9 cellular contexts compared by ENCODE assay signal in the genomic region with DNA sequence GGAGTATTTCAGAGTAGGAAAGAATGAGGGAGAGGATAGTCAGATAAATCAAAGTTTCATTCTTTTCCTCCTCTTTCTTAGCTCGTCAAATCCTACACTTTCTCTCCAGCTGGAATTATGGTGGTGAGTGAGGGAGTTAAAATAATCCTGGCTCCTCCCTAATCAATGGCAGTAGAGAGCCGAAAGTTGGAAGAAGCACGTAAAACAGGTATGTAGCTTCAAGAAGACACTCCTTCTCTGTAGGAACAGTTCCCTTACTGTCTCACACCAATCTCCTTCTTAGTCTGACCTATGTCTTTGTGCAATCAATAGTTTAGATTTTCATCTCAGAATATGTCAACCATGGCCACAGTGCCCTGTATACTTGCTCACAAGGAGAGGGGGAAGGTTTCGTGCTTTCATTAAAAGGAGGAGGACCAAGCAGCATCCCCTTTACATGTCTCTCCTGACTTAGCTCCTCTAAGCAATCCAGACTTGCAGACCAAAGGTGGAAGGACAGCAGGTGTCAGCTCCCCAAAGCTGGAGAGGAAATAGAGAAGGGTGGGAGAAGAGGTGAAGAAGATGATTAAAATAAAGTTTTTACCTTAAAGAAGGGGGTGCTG. TPM values are rescaled to one million over a fixed set of nuclear protein-coding genes. Genes with fewer than 3 reads are reported as not detected.
DNase-seq lines count a peak whose midpoint lies in the region; ATAC-seq, FAIRE-seq and TF ChIP-seq lines count a peak whose summit lies in the region.
"Had no signal": no experiment of that assay in that cellular context is flagged by ENCODE, and none has a peak within 500 bp of the region (broad histone marks: within the 10 kb centered on the region; RNA-seq: fewer than 3 reads in every experiment).

No MANE protein-coding gene starts in this region.

- peaks cover 58 to 87% (median 83%) of the 10 kb centered on the region in 7 donors for H3K4me1 Mint-ChIP-seq in naive thymus-derived CD4-positive, alpha-beta T cell

- no peaks in the 10 kb centered on the region; the same call in 1 of the 2 replicates for H4K20me1 ChIP-seq in BLaER1

- no peaks in the 10 kb centered on the region for H3K9me3 ChIP-seq in BLaER1
- no peaks in the 10 kb centered on the region for H3K9me3 ChIP-seq in naive thymus-derived CD4-positive, alpha-beta T cell (ENCODE audit: control insufficient read depth in 2 of 3, low read length in 3 of 3)

- intact Hi-C loops in naive thymus-derived CD4-positive, alpha-beta T cell (cut with micrococcal nuclease), result loop anchor here (1.0 to 10.0 kb wide), 7 partner anchors 27 to 739 kb away; partner anchors contain the start of genes APH1A (in 1 of the 2), CERS2 (in 1 of the 2), PSMD4 (in 1 of the 2) and TNFAIP8L2 (in 1 of the 2)

- H3K4me2 ChIP-seq in BLaER1, result peak overlapping the region; percentile 94

- FAIRE-seq in frontal cortex (lab: Jason Lieb, UNC), result no peak
- FAIRE-seq: islet of Langerhans had no signal

- peaks cover 75% of the 10 kb centered on the region for H3K4me1 ChIP-seq in BLaER1
- H3K4me1 ChIP-seq in naive thymus-derived CD4-positive, alpha-beta T cell (ENCODE audit: control insufficient read depth in 2 of 2, insufficient read depth in 2 of 2, low read length in 2 of 2), result peaks cover 39 to 55% of the 10 kb centered on the region in 2 donors

- ATAC-seq in naive thymus-derived CD4-positive, alpha-beta T cell, result no peak
- ATAC-seq in GM18519 (IDR thresholded peaks at IDR 0.05; ENCODE audit: low FRiP score, unreplicated experiment), result no peak
- ATAC-seq in GM21390 (IDR thresholded peaks at IDR 0.05; ENCODE audit: unreplicated experiment), result no peak
- no peak for ATAC-seq in HG02642 (IDR thresholded peaks at IDR 0.05; ENCODE audit: poor library complexity, unreplicated experiment)

- H3K9me3 Mint-ChIP-seq in naive thymus-derived CD4-positive, alpha-beta T cell, result no peaks in the 10 kb centered on the region

- no peaks in the 10 kb centered on the region for H3K27me3 ChIP-seq in BLaER1
- H3K27me3 ChIP-seq in naive thymus-derived CD4-positive, alpha-beta T cell (ENCODE audit: control insufficient read depth in 2 of 2, insufficient read depth in 2 of 2, low read length in 2 of 2), result no peaks in the 10 kb centered on the region

- H3K4me3 ChIP-seq in BLaER1, result peak overlapping the region; percentile 72
- peak overlapping the region; percentile 67 for H3K4me3 ChIP-seq in choroid plexus epithelial cell (ENCODE audit: low read depth, low read length)
- H3K4me3 ChIP-seq in naive thymus-derived CD4-positive, alpha-beta T cell (ENCODE audit: low read length), result peak overlapping the region; percentile 76

- H3K27me3 Mint-ChIP-seq in naive thymus-derived CD4-positive, alpha-beta T cell, result no peaks in the 10 kb centered on the region

- peaks cover 5 to 23% (median 11%) of the 10 kb centered on the region in 5 donors for H3K36me3 Mint-ChIP-seq in naive thymus-derived CD4-positive, alpha-beta T cell

- peaks cover 20% of the 10 kb centered on the region for H3K36me3 ChIP-seq in BLaER1
- H3K36me3 ChIP-seq in naive thymus-derived CD4-positive, alpha-beta T cell (ENCODE audit: control insufficient read depth in 2 of 3, insufficient read depth in 3 of 3, low read length in 3 of 3), result peaks cover 0 to 14% (median 5%) of the 10 kb centered on the region in 3 experiments

- CTCF ChIA-PET in naive thymus-derived CD4-positive, alpha-beta T cell (lab: Charles Lee), result interaction anchor here (0.6 to 3.5 kb wide), 12 partner anchors 11 to 240 kb away, joined by 3 to 30 read pairs (median 4); partner anchors contain the start of genes ANXA9, CERS2 and CTSS

- peak overlapping the region; percentile 91 to 100 (median 97) for H3K4me3 Mint-ChIP-seq in naive thymus-derived CD4-positive, alpha-beta T cell

- no peak for TF ChIP-seq CTCF in choroid plexus epithelial cell (conservative IDR thresholded peaks at IDR 0.05; ENCODE audit: low read depth, low read length)

- DNase-seq in NCI-H146 (lab: John Stamatoyannopoulos, UW) (peak; percentile 27), choroid plexus epithelial cell (ENCODE audit: low read depth) (no peak), frontal cortex (ENCODE audit: low spot score in 2 of 2) (no peak)
- no peak for DNase-seq in naive thymus-derived CD4-positive, alpha-beta T cell

- H3K9ac ChIP-seq in BLaER1, result peak overlapping the region; percentile 85

- POLR2A ChIA-PET in naive thymus-derived CD4-positive, alpha-beta T cell (lab: Charles Lee), result interaction anchor here (0.5 to 4.5 kb wide), 20 partner anchors 8 to 1119 kb away, joined by 3 to 40 read pairs (median 6); partner anchors contain the start of genes ANXA9, C1orf56, CDC42SE1 and CERS2

- peak overlapping the region; percentile 92 to 99 (median 97) for H3K27ac Mint-ChIP-seq in naive thymus-derived CD4-positive, alpha-beta T cell

- H3K27ac ChIP-seq in BLaER1, result peak overlapping the region; percentile 84
- H3K27ac ChIP-seq in naive thymus-derived CD4-positive, alpha-beta T cell (ENCODE audit: low read depth, low read length), result peak overlapping the region; percentile 96

RNA-seq across cellular contexts. Expression of gene MINDY1, which starts 0.9 kb away (rescaled TPM):
- 10 to 100 TPM; 24.6 to 53.4 (median 29.9) TPM for total RNA-seq in naive thymus-derived CD4-positive, alpha-beta T cell
- 10 to 100 TPM; 12.8 to 33.1 TPM for polyA plus RNA-seq in naive thymus-derived CD4-positive, alpha-beta T cell
- total RNA-seq in frontal cortex, result 12.2 TPM

RNA-seq across cellular contexts. Expression of gene PRUNE1, which starts 2.4 kb away (rescaled TPM):
- total RNA-seq in naive thymus-derived CD4-positive, alpha-beta T cell, result 10 to 100 TPM; 13.3 to 41.8 (median 17.2) TPM
- 10 to 100 TPM; 54.6 to 68.8 TPM for polyA plus RNA-seq in naive thymus-derived CD4-positive, alpha-beta T cell
- total RNA-seq in frontal cortex, result 20.4 TPM

RNA-seq across cellular contexts. Expression of gene ANXA9, which starts 23.7 kb away (rescaled TPM):
- total RNA-seq in naive thymus-derived CD4-positive, alpha-beta T cell, result not detected
- polyA plus RNA-seq in naive thymus-derived CD4-positive, alpha-beta T cell, result under 1 TPM; 0.17 to 0.38 TPM
- total RNA-seq in frontal cortex, result under 0.01 TPM

RNA-seq across cellular contexts. Expression of gene BNIPL, which starts 30.6 kb away (rescaled TPM):
- 1 to 10 TPM in 4 of 5 experiments, under 1 TPM in 1; 0.37 to 9.4 (median 1.9) TPM for total RNA-seq in naive thymus-derived CD4-positive, alpha-beta T cell
- under 1 TPM; 0.08 to 0.17 TPM for polyA plus RNA-seq in naive thymus-derived CD4-positive, alpha-beta T cell
- total RNA-seq in frontal cortex, result under 0.01 TPM

RNA-seq across cellular contexts. Expression of gene CERS2, which starts 31.2 kb away (rescaled TPM):
- total RNA-seq in naive thymus-derived CD4-positive, alpha-beta T cell, result 100 to 1,000 TPM; 101 to 169 (median 136) TPM
- polyA plus RNA-seq in naive thymus-derived CD4-positive, alpha-beta T cell, result 100 to 1,000 TPM; 109 to 179 TPM
- total RNA-seq in frontal cortex, result 30.2 TPM
